Comparison of ENCODE assay signal across 32 cellular contexts in the genomic region with DNA sequence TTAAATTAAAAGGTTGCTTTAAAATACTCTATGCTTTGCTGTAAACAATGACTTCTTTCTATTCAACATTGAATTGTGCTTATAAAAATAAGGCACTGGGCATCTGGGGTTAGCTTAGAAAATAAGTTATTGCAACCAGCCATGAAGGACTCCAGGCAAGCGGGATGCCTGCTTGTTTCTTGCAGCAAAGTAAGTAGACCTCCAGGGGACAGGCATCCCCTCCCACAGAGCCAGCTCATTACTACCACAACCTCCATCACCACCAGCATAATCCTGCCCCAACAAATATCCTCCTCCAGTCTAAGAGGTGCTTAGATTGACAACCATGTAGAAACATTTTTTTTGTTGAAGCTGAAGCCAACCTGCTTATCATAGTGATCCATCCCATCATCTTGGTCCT.
"Had no signal": no experiment of that assay in that cellular context is flagged by ENCODE, and none has a peak within 500 bp of the region (broad histone marks: within the 10 kb centered on the region; RNA-seq: fewer than 3 reads in every experiment).

No MANE protein-coding gene starts in this region.

- H3K27ac ChIP-seq: cardiac muscle cell, KMS-11, Peyer's patch, SJSA1, VCaP had no signal

- ATAC-seq: activated CD8-positive, alpha-beta memory T cell treated with anti-CD3 and anti-CD28 coated beads, Interleukin-2, amount 10 ng/mL, durations not matched to agents 7 days and 5 days; activated T-cell treated with anti-CD3 and anti-CD28 coated beads, Interleukin-2, amount 50 U/mL, for 72 hours; activated T-helper 17 cell treated with anti-CD3 and anti-CD28 coated beads, Interleukin-2, amount 50 U/mL, for 72 hours; T-cell; T-helper 17 cell had no signal

- H3K9ac ChIP-seq: KMS-11, SK-N-SH had no signal

- H3K4me3 ChIP-seq: cardiac muscle cell, Peyer's patch, SJSA1 had no signal

- H3K9me3 ChIP-seq: Peyer's patch, SJSA1, SK-N-SH had no signal

- H3K27me3 ChIP-seq: cardiac muscle cell, Peyer's patch, SJSA1 had no signal

- H3K4me2 ChIP-seq: KMS-11, SK-N-SH had no signal

- H3K36me3 ChIP-seq: Peyer's patch, SJSA1 had no signal

- H3K4me1 ChIP-seq: Peyer's patch, SJSA1 had no signal

- H3K9me2 ChIP-seq: SK-N-SH had no signal

- DNase-seq: activated CD4-positive, alpha-beta memory T cell treated with anti-CD3 and anti-CD28 coated beads, Interleukin-2, amount 10 ng/mL, durations not matched to agents 7 days and 5 days; activated CD4-positive, alpha-beta T cell treated with anti-CD3 and anti-CD28 coated beads for 1 hour; activated CD4-positive, alpha-beta T cell treated with anti-CD3 and anti-CD28 coated beads for 48 hours; activated CD4-positive, CD25-positive, alpha-beta regulatory T cell; activated CD8-positive, alpha-beta memory T cell treated with anti-CD3 and anti-CD28 coated beads for 24 hours; activated CD8-positive, alpha-beta memory T cell treated with anti-CD3 and anti-CD28 coated beads, Interleukin-2, amount 10 ng/mL, durations not matched to agents 7 days and 5 days; activated CD8-positive, alpha-beta memory T cell treated with anti-CD3 and anti-CD28 coated beads, Interleukin-2, amount 50 U/mL, for 48 hours; activated effector memory CD4-positive, alpha-beta T cell treated with anti-CD3 and anti-CD28 coated beads, Interleukin-2, amount 50 U/mL, for 16 hours; activated naive CD4-positive, alpha-beta T cell; activated naive CD4-positive, alpha-beta T cell treated with anti-CD3 and anti-CD28 coated beads, Interleukin-2, amount 50 U/mL, for 16 hours; activated naive CD8-positive, alpha-beta T cell treated with anti-CD3 and anti-CD28 coated beads for 36 hours; activated T-cell treated with anti-CD3 and anti-CD28 coated beads, Interleukin-2, amount 50 U/mL, for 72 hours; amniotic stem cell; aorta; MV-4-11; NCI-H1092; NCI-H1436 treated with DMSO at 0.1 percent for 48 hours; NCI-H1694 treated with DMSO at 0.1 percent for 48 hours; NCI-H2029; NCI-H345; NCI-H524 treated with DMSO at 0.1 percent for 48 hours; Peyer's patch; RPMI8226; SHP77 treated with DMSO at 0.1 percent for 48 hours; SK-N-SH; T-cell; T-helper 17 cell had no signal
